2 cellular contexts compared by ENCODE assay signal in genomic region chr6:119311514-119312142, GRCh38.
TF ChIP-seq lines count a peak whose summit lies in the region.

No MANE protein-coding gene starts in this region.

TF ChIP-seq in HepG2, 621 proteins besides CTCF, POLR2A, EP300 and RAD21:
- TF ChIP-seq RBM22 (optimal IDR thresholded peaks at IDR 0.05; ENCODE audit: low read length) = peak; percentile 86
- 0 out of 2 replicates have a peak, but pooled peaks have one; percentile 15 for TF ChIP-seq GMEB1 (CRISPR knock-in tag; IDR thresholded peaks at IDR 0.05; ENCODE audit: borderline replicate concordance)
- TF ChIP-seq ZNF543 (CRISPR knock-in tag; IDR thresholded peaks at IDR 0.05) = no peak
- TF ChIP-seq TEF (CRISPR knock-in tag; IDR thresholded peaks at IDR 0.05) = 0 out of 2 replicates have a peak, but pooled peaks have one; percentile 54
- TF ChIP-seq FOSL2 (CRISPR knock-in tag; IDR thresholded peaks at IDR 0.05) = 0 out of 2 replicates have a peak, but pooled peaks have one; percentile 6
- no peak for TF ChIP-seq TFE3 (CRISPR knock-in tag; IDR thresholded peaks at IDR 0.05)

TF ChIP-seq in SK-N-SH treated with all-trans-retinoic acid at 6 μM for 48 hours, 23 proteins besides CTCF, POLR2A, EP300 and RAD21:
- TF ChIP-seq ZFP30 (CRISPR knock-in tag; IDR thresholded peaks at IDR 0.05) (no peak), ZC3H10 (CRISPR knock-in tag; IDR thresholded peaks at IDR 0.05) (no peak), GLIS3 (CRISPR knock-in tag; IDR thresholded peaks at IDR 0.05) (no peak), ISL1 (CRISPR knock-in tag; IDR thresholded peaks at IDR 0.05) (no peak), ZNF70 (CRISPR knock-in tag; IDR thresholded peaks at IDR 0.05) (no peak), CSDC2 (CRISPR knock-in tag; IDR thresholded peaks at IDR 0.05) (no peak), TCF4 (CRISPR knock-in tag; IDR thresholded peaks at IDR 0.05; ENCODE audit: borderline replicate concordance) (no peak), TSHZ2 (CRISPR knock-in tag; IDR thresholded peaks at IDR 0.05) (no peak), RARB (CRISPR knock-in tag; IDR thresholded peaks at IDR 0.05) (no peak), POU6F1 (CRISPR knock-in tag; IDR thresholded peaks at IDR 0.05; ENCODE audit: borderline replicate concordance, low read depth) (no peak), SNAI2 (CRISPR knock-in tag; IDR thresholded peaks at IDR 0.05) (no peak), CSRNP3 (CRISPR knock-in tag; IDR thresholded peaks at IDR 0.05) (no peak), ZFP3 (CRISPR knock-in tag; IDR thresholded peaks at IDR 0.05) (no peak), TOX (CRISPR knock-in tag; IDR thresholded peaks at IDR 0.05; ENCODE audit: borderline replicate concordance) (no peak), BACH2 (CRISPR knock-in tag; IDR thresholded peaks at IDR 0.05; ENCODE audit: borderline replicate concordance) (no peak)
- TF ChIP-seq, protein P1, sequence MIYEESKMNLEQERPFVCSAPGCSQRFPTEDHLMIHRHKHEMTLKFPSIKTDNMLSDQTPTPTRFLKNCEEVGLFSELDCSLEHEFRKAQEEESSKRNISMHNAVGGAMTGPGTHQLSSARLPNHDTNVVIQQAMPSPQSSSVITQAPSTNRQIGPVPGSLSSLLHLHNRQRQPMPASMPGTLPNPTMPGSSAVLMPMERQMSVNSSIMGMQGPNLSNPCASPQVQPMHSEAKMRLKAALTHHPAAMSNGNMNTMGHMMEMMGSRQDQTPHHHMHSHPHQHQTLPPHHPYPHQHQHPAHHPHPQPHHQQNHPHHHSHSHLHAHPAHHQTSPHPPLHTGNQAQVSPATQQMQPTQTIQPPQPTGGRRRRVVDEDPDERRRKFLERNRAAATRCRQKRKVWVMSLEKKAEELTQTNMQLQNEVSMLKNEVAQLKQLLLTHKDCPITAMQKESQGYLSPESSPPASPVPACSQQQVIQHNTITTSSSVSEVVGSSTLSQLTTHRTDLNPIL (CRISPR knock-in tag; IDR thresholded peaks at IDR 0.05; ENCODE audit: low read depth) = no peak
